1 cellular context compared by ENCODE assay signal in genomic region chr22:39392341-39392948, GRCh38.
TF ChIP-seq lines count a peak whose summit lies in the region.

No MANE protein-coding gene starts in this region.

TF ChIP-seq in H1, 55 proteins besides CTCF, POLR2A, EP300 and RAD21:
- TF ChIP-seq CEBPB (IDR thresholded peaks at IDR 0.05; ENCODE audit: low read depth, low read length) (0 out of 2 replicates have a peak, but pooled peaks have one; percentile 35), JUND (IDR thresholded peaks at IDR 0.05; ENCODE audit: low read length) (no peak), CHD2 (IDR thresholded peaks at IDR 0.05; ENCODE audit: low read length) (no peak), YY1 (IDR thresholded peaks at IDR 0.05; ENCODE audit: low read depth, low read length) (no peak)
